ENCODE assay signal across 20 cellular contexts in the genomic region with DNA sequence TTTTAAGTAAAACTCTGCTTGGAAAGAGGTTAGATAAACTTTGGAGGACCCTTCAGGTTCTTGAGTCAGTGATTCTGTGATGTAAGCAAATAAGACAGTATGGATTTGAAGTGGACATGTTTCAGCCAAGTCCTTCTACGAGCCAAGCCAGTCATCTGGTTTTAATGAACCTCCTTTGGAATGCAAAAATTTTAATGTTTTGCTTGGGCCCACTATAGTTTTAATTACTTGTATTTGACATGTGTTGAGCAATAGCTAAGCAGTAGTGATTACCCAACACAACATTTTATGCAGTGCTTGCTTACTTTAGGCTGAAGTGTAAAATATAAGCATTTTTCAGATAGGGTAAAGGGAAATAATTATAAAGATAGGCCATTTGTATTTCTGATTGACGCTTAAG.
DNase-seq lines count a peak whose midpoint lies in the region; ATAC-seq, FAIRE-seq and TF ChIP-seq lines count a peak whose summit lies in the region.
"Had no signal": no experiment of that assay in that cellular context is flagged by ENCODE, and none has a peak within 500 bp of the region (broad histone marks: within the 10 kb centered on the region; RNA-seq: fewer than 3 reads in every experiment).

No MANE protein-coding gene starts in this region.

- H2AFZ ChIP-seq in HepG2 (ENCODE audit: low read length), result no peak overlapping the region

- no peak for TF ChIP-seq POLR2A in HepG2 (IDR thresholded peaks at IDR 0.05; ENCODE audit: insufficient read depth in 1 of 2, low read depth in 2 of 2, low read length in 2 of 2)
- TF ChIP-seq POLR2A in right lobe of liver (IDR thresholded peaks at IDR 0.05), result no peak

- H4K20me1 ChIP-seq in HepG2 (ENCODE audit: insufficient read depth, low read length), result no peaks in the 10 kb centered on the region

- DNase-seq in HepG2 (ENCODE audit: low spot score) (no peak), right lobe of liver (no peak), fibroblast of pulmonary artery (ENCODE audit: low read depth) (peak; percentile 55), T-cell (no peak), ACHN (no peak)
- DNase-seq: activated CD4-positive, alpha-beta T cell treated with anti-CD3 and anti-CD28 coated beads, Interleukin-2, amount 10 ng/mL, durations not matched to agents 7 days and 5 days; activated naive CD4-positive, alpha-beta T cell treated with Interleukin-2 at 50 U/mL for 16 hours; activated T-cell treated with anti-CD3 and anti-CD28 coated beads for 4 hours; dorsolateral prefrontal cortex; GOT3; NCI-H1694; NCI-H446; spleen; stimulated activated naive CD4-positive, alpha-beta T cell treated with Interleukin-2 at 50 U/mL for 16 hours had no signal

- H3K4me1 ChIP-seq in HepG2 (ENCODE audit: insufficient read depth, low read length) (no peaks in the 10 kb centered on the region), right lobe of liver (no peaks in the 10 kb centered on the region)
- H3K4me1 ChIP-seq: esophagus muscularis mucosa, spleen had no signal

- no peaks in the 10 kb centered on the region for H3K4me1 Mint-ChIP-seq in T-cell
- H3K4me1 Mint-ChIP-seq: activated CD4-positive, alpha-beta T cell treated with anti-CD3 and anti-CD28 coated beads, Interleukin-2, amount 10 ng/mL, durations not matched to agents 7 days and 5 days had no signal

- no peak overlapping the region for H3K9ac ChIP-seq in HepG2 (ENCODE audit: insufficient read depth, low read depth, low read length)

- H3K9me3 ChIP-seq in HepG2 (ENCODE audit: low read length), result no peaks in the 10 kb centered on the region
- no peaks in the 10 kb centered on the region for H3K9me3 ChIP-seq in right lobe of liver
- H3K9me3 ChIP-seq: esophagus muscularis mucosa, spleen had no signal

- H3K4me3 ChIP-seq in HepG2 (replicated peaks in 1 of 3; ENCODE audit: insufficient read depth in 1 of 3, low read depth in 2 of 3, low read length in 3 of 3) (no peak overlapping the region), right lobe of liver (no peak overlapping the region), fibroblast of pulmonary artery (replicated peaks; ENCODE audit: low read depth, low read length) (no peak overlapping the region)
- H3K4me3 ChIP-seq: dorsolateral prefrontal cortex, esophagus muscularis mucosa, spleen had no signal

- ATAC-seq in HepG2, result no peak
- ATAC-seq in right lobe of liver, result no peak
- peak; percentile 70 for ATAC-seq in SK-N-SH treated with all-trans-retinoic acid at 6 μM for 48 hours
- ATAC-seq in GM21529 (IDR thresholded peaks at IDR 0.05; ENCODE audit: unreplicated experiment), result no peak
- ATAC-seq in HG03196 (IDR thresholded peaks at IDR 0.05; ENCODE audit: unreplicated experiment), result no peak
- no peak for ATAC-seq in T-cell (replicated peaks in 1 of 4)
- ATAC-seq: left lobe of liver had no signal

- intact Hi-C loops in HepG2 (cut with micrococcal nuclease; ENCODE audit: unreplicated experiment), result no loop called here
- intact Hi-C loops in right lobe of liver (cut with DNase I), result no loop called here

- H3K27me3 Mint-ChIP-seq in T-cell, result no peaks in the 10 kb centered on the region
- H3K27me3 Mint-ChIP-seq: activated CD4-positive, alpha-beta T cell treated with anti-CD3 and anti-CD28 coated beads, Interleukin-2, amount 10 ng/mL, durations not matched to agents 7 days and 5 days; type B pancreatic cell had no signal

- H3K36me3 Mint-ChIP-seq in T-cell, result no peaks in the 10 kb centered on the region
- H3K36me3 Mint-ChIP-seq: type B pancreatic cell had no signal

- BruUV-seq in HepG2 (replicated peaks; lab: Mats Ljungman, UMichigan), result no TSS peak

- no peak for TF ChIP-seq EP300 in HepG2 (IDR thresholded peaks at IDR 0.05; ENCODE audit: low read depth in 2 of 2, low read length in 2 of 2)
- TF ChIP-seq EP300 in HepG2 (CRISPR knock-in tag; IDR thresholded peaks at IDR 0.05; ENCODE audit: borderline replicate concordance), result no peak

- TF ChIP-seq CTCF in HepG2 (CRISPR knock-in tag; IDR thresholded peaks at IDR 0.05) (no peak), right lobe of liver (IDR thresholded peaks at IDR 0.05) (no peak), fibroblast of pulmonary artery (IDR thresholded peaks at IDR 0.05; ENCODE audit: low read length, missing control alignments) (no peak)

- H3K79me2 ChIP-seq in HepG2 (ENCODE audit: insufficient read depth, low read length), result no peaks in the 10 kb centered on the region

- FAIRE-seq in HepG2 (lab: Jason Lieb, UNC), result no peak

- no peak overlapping the region for H3K27ac Mint-ChIP-seq in T-cell
- H3K27ac Mint-ChIP-seq: activated CD4-positive, alpha-beta T cell treated with anti-CD3 and anti-CD28 coated beads, Interleukin-2, amount 10 ng/mL, durations not matched to agents 7 days and 5 days; type B pancreatic cell had no signal

- H3K27ac ChIP-seq in HepG2 (ENCODE audit: extremely low read length, insufficient read depth, low read length) (no peak overlapping the region), right lobe of liver (no peak overlapping the region)
- H3K27ac ChIP-seq: dorsolateral prefrontal cortex, esophagus muscularis mucosa, spleen had no signal

- CTCF ChIA-PET in HepG2 (lab: Yijun Ruan, JAX; ENCODE audit: low intra/inter-chr PET ratio, low total read pairs), result no interaction called here
- CTCF ChIA-PET in T-cell (lab: Charles Lee), result no interaction called here

- H3K36me3 ChIP-seq in HepG2 (replicated peaks in 1 of 2; ENCODE audit: control insufficient read depth in 1 of 2, insufficient read depth in 2 of 2, low read length in 2 of 2) (no peaks in the 10 kb centered on the region), right lobe of liver (no peaks in the 10 kb centered on the region)
- H3K36me3 ChIP-seq: esophagus muscularis mucosa, spleen had no signal

- TF ChIP-seq RAD21 in HepG2 (CRISPR knock-in tag; IDR thresholded peaks at IDR 0.05), result no peak

- H3K4me3 Mint-ChIP-seq in T-cell, result no peak overlapping the region
- H3K4me3 Mint-ChIP-seq: activated CD4-positive, alpha-beta T cell treated with anti-CD3 and anti-CD28 coated beads, Interleukin-2, amount 10 ng/mL, durations not matched to agents 7 days and 5 days; type B pancreatic cell had no signal

- POLR2A ChIA-PET in HepG2 (lab: Yijun Ruan, JAX) (no interaction called here), T-cell (lab: Charles Lee) (no interaction called here)

- H3K9me3 Mint-ChIP-seq in T-cell, result peaks cover 0 to 7% (median 5%) of the 10 kb centered on the region in 3 donors
- H3K9me3 Mint-ChIP-seq: activated CD4-positive, alpha-beta T cell treated with anti-CD3 and anti-CD28 coated beads, Interleukin-2, amount 10 ng/mL, durations not matched to agents 7 days and 5 days had no signal

- H3K4me2 ChIP-seq in HepG2 (ENCODE audit: low read depth, low read length), result no peak overlapping the region

- 0% methylated on average over 2 of the region's 2 CpGs for WGBS in HepG2 (ENCODE audit: low lambda C conversion rate)
- WGBS in right lobe of liver (ENCODE audit: insufficient coverage, low coverage, low lambda C conversion rate, missing lambda C conversion rate), result 51% methylated on average over 2 of the region's 2 CpGs

- H3K27me3 ChIP-seq in HepG2 (ENCODE audit: control insufficient read depth in 1 of 2, insufficient read depth in 2 of 2, low read length in 2 of 2), result no peaks in the 10 kb centered on the region
- H3K27me3 ChIP-seq in right lobe of liver, result no peaks in the 10 kb centered on the region
- H3K27me3 ChIP-seq: dorsolateral prefrontal cortex, esophagus muscularis mucosa, spleen had no signal

- in situ Hi-C loops in HepG2 (cut with HindIII; ENCODE audit: extremely low pct_ligation_motif_present, low pct_unique_long_range_greater_than_20kb) (no loop called here), ACHN (cut with HindIII; ENCODE audit: low pct_ligation_motif_present, low pct_unique_long_range_greater_than_20kb, low sequenced_read_pairs) (no loop called here)

TF ChIP-seq in HepG2, 621 proteins besides CTCF, POLR2A, EP300 and RAD21:
- TF ChIP-seq CEBPB (IDR thresholded peaks at IDR 0.05; ENCODE audit: borderline replicate concordance, low read depth, low read length) (peak; percentile 57; the same call in 1 of the 2 replicates), ZZZ3 (CRISPR knock-in tag; IDR thresholded peaks at IDR 0.05; ENCODE audit: borderline replicate concordance) (no peak)

TF ChIP-seq in SK-N-SH treated with all-trans-retinoic acid at 6 μM for 48 hours, 23 proteins besides CTCF, POLR2A, EP300 and RAD21 (continues in another document):
- no peak for TF ChIP-seq PPARA (CRISPR knock-in tag; IDR thresholded peaks at IDR 0.05; ENCODE audit: borderline replicate concordance)
- TF ChIP-seq, protein P1, sequence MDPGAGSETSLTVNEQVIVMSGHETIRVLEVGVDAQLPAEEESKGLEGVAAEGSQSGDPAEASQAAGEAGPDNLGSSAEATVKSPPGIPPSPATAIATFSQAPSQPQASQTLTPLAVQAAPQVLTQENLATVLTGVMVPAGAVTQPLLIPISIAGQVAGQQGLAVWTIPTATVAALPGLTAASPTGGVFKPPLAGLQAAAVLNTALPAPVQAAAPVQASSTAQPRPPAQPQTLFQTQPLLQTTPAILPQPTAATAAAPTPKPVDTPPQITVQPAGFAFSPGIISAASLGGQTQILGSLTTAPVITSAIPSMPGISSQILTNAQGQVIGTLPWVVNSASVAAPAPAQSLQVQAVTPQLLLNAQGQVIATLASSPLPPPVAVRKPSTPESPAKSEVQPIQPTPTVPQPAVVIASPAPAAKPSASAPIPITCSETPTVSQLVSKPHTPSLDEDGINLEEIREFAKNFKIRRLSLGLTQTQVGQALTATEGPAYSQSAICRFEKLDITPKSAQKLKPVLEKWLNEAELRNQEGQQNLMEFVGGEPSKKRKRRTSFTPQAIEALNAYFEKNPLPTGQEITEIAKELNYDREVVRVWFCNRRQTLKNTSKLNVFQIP (CRISPR knock-in tag; IDR thresholded peaks at IDR 0.05; ENCODE audit: borderline replicate concordance, low read depth), result peak; percentile 52; the same call in 1 of the 2 replicates
- peak; percentile 93 for TF ChIP-seq ISL1 (CRISPR knock-in tag; IDR thresholded peaks at IDR 0.05)
- no peak for TF ChIP-seq RARB (CRISPR knock-in tag; IDR thresholded peaks at IDR 0.05)
- TF ChIP-seq, protein P2, sequence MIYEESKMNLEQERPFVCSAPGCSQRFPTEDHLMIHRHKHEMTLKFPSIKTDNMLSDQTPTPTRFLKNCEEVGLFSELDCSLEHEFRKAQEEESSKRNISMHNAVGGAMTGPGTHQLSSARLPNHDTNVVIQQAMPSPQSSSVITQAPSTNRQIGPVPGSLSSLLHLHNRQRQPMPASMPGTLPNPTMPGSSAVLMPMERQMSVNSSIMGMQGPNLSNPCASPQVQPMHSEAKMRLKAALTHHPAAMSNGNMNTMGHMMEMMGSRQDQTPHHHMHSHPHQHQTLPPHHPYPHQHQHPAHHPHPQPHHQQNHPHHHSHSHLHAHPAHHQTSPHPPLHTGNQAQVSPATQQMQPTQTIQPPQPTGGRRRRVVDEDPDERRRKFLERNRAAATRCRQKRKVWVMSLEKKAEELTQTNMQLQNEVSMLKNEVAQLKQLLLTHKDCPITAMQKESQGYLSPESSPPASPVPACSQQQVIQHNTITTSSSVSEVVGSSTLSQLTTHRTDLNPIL (CRISPR knock-in tag; IDR thresholded peaks at IDR 0.05; ENCODE audit: low read depth), result 0 out of 2 replicates have a peak, but pooled peaks have one; percentile 20
- peak; percentile 87 for TF ChIP-seq TCF4 (CRISPR knock-in tag; IDR thresholded peaks at IDR 0.05; ENCODE audit: borderline replicate concordance)
